In the genomic region with DNA sequence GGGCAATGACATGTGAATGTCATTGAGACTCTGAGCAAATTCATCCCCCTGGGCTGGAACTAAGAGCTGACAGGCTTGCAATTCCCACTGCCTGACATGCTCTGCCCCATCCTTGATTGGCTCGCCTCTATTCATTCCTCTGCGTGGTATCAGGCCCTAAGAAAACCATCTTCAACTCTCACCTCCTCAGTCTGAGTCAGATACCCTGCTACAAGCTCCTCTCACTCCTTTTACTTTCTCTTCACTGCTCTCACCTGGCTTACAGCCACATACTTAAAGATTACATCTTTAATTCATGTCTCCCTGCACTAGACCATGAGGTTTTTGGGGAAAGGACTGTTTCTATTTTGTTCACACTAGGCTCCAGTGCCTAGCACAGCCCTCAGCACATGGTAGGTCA, we compare ENCODE assay signal across 1 cellular context.
TF ChIP-seq lines count a peak whose summit lies in the region.

No MANE protein-coding gene starts in this region.

TF ChIP-seq in GM12878, 131 proteins besides CTCF, POLR2A, EP300 and RAD21 (continued from another document):
- TF ChIP-seq ZBTB40 (IDR thresholded peaks at IDR 0.05; ENCODE audit: borderline replicate concordance) (no peak), ZNF274 (IDR thresholded peaks at IDR 0.05; ENCODE audit: insufficient read depth, insufficient read length) (no peak), KDM1A (IDR thresholded peaks at IDR 0.05; ENCODE audit: borderline replicate concordance) (no peak)
- TF ChIP-seq, protein P1, sequence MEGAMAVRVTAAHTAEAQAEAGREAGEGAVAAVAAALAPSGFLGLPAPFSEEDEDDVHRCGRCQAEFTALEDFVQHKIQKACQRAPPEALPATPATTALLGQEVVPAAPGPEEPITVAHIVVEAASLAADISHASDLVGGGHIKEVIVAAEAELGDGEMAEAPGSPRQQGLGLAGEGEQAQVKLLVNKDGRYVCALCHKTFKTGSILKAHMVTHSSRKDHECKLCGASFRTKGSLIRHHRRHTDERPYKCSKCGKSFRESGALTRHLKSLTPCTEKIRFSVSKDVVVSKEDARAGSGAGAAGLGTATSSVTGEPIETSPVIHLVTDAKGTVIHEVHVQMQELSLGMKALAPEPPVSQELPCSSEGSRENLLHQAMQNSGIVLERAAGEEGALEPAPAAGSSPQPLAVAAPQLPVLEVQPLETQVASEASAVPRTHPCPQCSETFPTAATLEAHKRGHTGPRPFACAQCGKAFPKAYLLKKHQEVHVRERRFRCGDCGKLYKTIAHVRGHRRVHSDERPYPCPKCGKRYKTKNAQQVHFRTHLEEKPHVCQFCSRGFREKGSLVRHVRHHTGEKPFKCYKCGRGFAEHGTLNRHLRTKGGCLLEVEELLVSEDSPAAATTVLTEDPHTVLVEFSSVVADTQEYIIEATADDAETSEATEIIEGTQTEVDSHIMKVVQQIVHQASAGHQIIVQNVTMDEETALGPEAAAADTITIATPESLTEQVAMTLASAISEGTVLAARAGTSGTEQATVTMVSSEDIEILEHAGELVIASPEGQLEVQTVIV (IDR thresholded peaks at IDR 0.05; ENCODE audit: borderline replicate concordance, partially characterized antibody), result no peak
